2 cellular contexts compared by ENCODE assay signal in the genomic region with DNA sequence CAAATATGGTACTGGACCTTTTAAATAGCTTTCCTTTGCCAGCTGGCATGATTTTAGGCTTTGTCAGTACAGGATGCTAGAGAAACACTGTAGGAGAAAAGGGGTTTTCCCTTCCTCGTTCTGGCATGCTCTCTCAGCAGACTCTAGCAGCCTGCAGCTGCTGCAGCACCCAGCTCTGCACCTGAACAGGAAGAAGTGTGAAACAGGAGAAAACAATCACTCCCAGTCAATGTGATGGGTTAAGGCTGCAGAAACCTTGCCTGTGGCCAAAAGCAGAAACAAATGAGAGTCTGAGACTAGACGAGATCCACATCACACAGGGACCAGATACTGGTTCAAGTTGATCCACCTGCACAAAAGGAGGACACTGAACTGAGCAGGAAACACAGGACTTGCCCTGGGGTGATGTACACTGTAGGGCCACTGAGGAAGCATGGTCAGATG.
A peak's percentile ranks its signal among the peaks of the same experiment; 100 is the strongest.
TF ChIP-seq lines count a peak whose summit lies in the region.

No MANE protein-coding gene starts in this region.

TF ChIP-seq in liver, 16 proteins besides CTCF, POLR2A, EP300 and RAD21:
- TF ChIP-seq HNF4A (conservative IDR thresholded peaks at IDR 0.05) (peak in 1 of 2 donors; percentile 27), NR2F2 (IDR thresholded peaks at IDR 0.05) (no peak), HNF4G (IDR thresholded peaks at IDR 0.05) (no peak), SP1 (IDR thresholded peaks at IDR 0.05) (peak; percentile 16), EGR1 (IDR thresholded peaks at IDR 0.05; ENCODE audit: low read depth in 2 of 2) (no peak), GABPA (IDR thresholded peaks at IDR 0.05 in 1 of 2, conservative IDR thresholded peaks at IDR 0.05 in 1 of 2) (no peak), YY1 (IDR thresholded peaks at IDR 0.05) (no peak), JUND (IDR thresholded peaks at IDR 0.05) (no peak), FOXA1 (IDR thresholded peaks at IDR 0.05) (no peak), TAF1 (conservative IDR thresholded peaks at IDR 0.05) (no peak), RXRA (IDR thresholded peaks at IDR 0.05) (peak in 1 of 2 donors; percentile 15), FOXA2 (IDR thresholded peaks at IDR 0.05) (no peak)
- TF ChIP-seq, protein P1, sequence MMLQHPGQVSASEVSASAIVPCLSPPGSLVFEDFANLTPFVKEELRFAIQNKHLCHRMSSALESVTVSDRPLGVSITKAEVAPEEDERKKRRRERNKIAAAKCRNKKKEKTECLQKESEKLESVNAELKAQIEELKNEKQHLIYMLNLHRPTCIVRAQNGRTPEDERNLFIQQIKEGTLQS (IDR thresholded peaks at IDR 0.05): no peak
- TF ChIP-seq, protein P2, sequence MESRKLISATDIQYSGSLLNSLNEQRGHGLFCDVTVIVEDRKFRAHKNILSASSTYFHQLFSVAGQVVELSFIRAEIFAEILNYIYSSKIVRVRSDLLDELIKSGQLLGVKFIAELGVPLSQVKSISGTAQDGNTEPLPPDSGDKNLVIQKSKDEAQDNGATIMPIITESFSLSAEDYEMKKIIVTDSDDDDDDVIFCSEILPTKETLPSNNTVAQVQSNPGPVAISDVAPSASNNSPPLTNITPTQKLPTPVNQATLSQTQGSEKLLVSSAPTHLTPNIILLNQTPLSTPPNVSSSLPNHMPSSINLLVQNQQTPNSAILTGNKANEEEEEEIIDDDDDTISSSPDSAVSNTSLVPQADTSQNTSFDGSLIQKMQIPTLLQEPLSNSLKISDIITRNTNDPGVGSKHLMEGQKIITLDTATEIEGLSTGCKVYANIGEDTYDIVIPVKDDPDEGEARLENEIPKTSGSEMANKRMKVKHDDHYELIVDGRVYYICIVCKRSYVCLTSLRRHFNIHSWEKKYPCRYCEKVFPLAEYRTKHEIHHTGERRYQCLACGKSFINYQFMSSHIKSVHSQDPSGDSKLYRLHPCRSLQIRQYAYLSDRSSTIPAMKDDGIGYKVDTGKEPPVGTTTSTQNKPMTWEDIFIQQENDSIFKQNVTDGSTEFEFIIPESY (IDR thresholded peaks at IDR 0.05): no peak
- TF ChIP-seq, protein P3, sequence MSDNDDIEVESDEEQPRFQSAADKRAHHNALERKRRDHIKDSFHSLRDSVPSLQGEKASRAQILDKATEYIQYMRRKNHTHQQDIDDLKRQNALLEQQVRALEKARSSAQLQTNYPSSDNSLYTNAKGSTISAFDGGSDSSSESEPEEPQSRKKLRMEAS (IDR thresholded peaks at IDR 0.05): no peak
- TF ChIP-seq, protein P4, sequence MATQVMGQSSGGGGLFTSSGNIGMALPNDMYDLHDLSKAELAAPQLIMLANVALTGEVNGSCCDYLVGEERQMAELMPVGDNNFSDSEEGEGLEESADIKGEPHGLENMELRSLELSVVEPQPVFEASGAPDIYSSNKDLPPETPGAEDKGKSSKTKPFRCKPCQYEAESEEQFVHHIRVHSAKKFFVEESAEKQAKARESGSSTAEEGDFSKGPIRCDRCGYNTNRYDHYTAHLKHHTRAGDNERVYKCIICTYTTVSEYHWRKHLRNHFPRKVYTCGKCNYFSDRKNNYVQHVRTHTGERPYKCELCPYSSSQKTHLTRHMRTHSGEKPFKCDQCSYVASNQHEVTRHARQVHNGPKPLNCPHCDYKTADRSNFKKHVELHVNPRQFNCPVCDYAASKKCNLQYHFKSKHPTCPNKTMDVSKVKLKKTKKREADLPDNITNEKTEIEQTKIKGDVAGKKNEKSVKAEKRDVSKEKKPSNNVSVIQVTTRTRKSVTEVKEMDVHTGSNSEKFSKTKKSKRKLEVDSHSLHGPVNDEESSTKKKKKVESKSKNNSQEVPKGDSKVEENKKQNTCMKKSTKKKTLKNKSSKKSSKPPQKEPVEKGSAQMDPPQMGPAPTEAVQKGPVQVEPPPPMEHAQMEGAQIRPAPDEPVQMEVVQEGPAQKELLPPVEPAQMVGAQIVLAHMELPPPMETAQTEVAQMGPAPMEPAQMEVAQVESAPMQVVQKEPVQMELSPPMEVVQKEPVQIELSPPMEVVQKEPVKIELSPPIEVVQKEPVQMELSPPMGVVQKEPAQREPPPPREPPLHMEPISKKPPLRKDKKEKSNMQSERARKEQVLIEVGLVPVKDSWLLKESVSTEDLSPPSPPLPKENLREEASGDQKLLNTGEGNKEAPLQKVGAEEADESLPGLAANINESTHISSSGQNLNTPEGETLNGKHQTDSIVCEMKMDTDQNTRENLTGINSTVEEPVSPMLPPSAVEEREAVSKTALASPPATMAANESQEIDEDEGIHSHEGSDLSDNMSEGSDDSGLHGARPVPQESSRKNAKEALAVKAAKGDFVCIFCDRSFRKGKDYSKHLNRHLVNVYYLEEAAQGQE (IDR thresholded peaks at IDR 0.05): no peak

TF ChIP-seq in HepG2, 621 proteins besides CTCF, POLR2A, EP300 and RAD21:
- TF ChIP-seq CEBPG (CRISPR knock-in tag; IDR thresholded peaks at IDR 0.05) (no peak), SP5 (CRISPR knock-in tag; IDR thresholded peaks at IDR 0.05; ENCODE audit: borderline replicate concordance, low read depth) (no peak), AKAP8 (CRISPR knock-in tag; IDR thresholded peaks at IDR 0.05) (no peak), REPIN1 (CRISPR knock-in tag; IDR thresholded peaks at IDR 0.05; ENCODE audit: borderline replicate concordance, low read depth) (no peak), ZZZ3 (CRISPR knock-in tag; IDR thresholded peaks at IDR 0.05; ENCODE audit: borderline replicate concordance) (no peak), ZNF558 (CRISPR knock-in tag; IDR thresholded peaks at IDR 0.05; ENCODE audit: borderline replicate concordance) (no peak)
- TF ChIP-seq, protein P5, sequence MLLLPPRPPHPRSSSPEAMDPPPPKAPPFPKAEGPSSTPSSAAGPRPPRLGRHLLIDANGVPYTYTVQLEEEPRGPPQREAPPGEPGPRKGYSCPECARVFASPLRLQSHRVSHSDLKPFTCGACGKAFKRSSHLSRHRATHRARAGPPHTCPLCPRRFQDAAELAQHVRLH (CRISPR knock-in tag; IDR thresholded peaks at IDR 0.05; ENCODE audit: borderline replicate concordance, low read depth): no peak
- TF ChIP-seq, protein P6, sequence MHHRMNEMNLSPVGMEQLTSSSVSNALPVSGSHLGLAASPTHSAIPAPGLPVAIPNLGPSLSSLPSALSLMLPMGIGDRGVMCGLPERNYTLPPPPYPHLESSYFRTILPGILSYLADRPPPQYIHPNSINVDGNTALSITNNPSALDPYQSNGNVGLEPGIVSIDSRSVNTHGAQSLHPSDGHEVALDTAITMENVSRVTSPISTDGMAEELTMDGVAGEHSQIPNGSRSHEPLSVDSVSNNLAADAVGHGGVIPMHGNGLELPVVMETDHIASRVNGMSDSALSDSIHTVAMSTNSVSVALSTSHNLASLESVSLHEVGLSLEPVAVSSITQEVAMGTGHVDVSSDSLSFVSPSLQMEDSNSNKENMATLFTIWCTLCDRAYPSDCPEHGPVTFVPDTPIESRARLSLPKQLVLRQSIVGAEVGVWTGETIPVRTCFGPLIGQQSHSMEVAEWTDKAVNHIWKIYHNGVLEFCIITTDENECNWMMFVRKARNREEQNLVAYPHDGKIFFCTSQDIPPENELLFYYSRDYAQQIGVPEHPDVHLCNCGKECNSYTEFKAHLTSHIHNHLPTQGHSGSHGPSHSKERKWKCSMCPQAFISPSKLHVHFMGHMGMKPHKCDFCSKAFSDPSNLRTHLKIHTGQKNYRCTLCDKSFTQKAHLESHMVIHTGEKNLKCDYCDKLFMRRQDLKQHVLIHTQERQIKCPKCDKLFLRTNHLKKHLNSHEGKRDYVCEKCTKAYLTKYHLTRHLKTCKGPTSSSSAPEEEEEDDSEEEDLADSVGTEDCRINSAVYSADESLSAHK (CRISPR knock-in tag; IDR thresholded peaks at IDR 0.05; ENCODE audit: borderline replicate concordance): no peak
- TF ChIP-seq, protein P7, sequence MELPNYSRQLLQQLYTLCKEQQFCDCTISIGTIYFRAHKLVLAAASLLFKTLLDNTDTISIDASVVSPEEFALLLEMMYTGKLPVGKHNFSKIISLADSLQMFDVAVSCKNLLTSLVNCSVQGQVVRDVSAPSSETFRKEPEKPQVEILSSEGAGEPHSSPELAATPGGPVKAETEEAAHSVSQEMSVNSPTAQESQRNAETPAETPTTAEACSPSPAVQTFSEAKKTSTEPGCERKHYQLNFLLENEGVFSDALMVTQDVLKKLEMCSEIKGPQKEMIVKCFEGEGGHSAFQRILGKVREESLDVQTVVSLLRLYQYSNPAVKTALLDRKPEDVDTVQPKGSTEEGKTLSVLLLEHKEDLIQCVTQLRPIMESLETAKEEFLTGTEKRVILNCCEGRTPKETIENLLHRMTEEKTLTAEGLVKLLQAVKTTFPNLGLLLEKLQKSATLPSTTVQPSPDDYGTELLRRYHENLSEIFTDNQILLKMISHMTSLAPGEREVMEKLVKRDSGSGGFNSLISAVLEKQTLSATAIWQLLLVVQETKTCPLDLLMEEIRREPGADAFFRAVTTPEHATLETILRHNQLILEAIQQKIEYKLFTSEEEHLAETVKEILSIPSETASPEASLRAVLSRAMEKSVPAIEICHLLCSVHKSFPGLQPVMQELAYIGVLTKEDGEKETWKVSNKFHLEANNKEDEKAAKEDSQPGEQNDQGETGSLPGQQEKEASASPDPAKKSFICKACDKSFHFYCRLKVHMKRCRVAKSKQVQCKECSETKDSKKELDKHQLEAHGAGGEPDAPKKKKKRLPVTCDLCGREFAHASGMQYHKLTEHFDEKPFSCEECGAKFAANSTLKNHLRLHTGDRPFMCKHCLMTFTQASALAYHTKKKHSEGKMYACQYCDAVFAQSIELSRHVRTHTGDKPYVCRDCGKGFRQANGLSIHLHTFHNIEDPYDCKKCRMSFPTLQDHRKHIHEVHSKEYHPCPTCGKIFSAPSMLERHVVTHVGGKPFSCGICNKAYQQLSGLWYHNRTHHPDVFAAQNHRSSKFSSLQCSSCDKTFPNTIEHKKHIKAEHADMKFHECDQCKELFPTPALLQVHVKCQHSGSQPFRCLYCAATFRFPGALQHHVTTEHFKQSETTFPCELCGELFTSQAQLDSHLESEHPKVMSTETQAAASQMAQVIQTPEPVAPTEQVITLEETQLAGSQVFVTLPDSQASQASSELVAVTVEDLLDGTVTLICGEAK (IDR thresholded peaks at IDR 0.05): no peak
- TF ChIP-seq, protein P7 (CRISPR knock-in tag; IDR thresholded peaks at IDR 0.05): no peak
- TF ChIP-seq, protein P8, sequence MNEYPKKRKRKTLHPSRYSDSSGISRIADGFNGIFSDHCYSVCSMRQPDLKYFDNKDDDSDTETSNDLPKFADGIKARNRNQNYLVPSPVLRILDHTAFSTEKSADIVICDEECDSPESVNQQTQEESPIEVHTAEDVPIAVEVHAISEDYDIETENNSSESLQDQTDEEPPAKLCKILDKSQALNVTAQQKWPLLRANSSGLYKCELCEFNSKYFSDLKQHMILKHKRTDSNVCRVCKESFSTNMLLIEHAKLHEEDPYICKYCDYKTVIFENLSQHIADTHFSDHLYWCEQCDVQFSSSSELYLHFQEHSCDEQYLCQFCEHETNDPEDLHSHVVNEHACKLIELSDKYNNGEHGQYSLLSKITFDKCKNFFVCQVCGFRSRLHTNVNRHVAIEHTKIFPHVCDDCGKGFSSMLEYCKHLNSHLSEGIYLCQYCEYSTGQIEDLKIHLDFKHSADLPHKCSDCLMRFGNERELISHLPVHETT (CRISPR knock-in tag; conservative IDR thresholded peaks at IDR 0.05): no peak
TF ChIP-seq in HepG2: peak in this region for 0.
